8 cellular contexts compared by ENCODE assay signal in genomic region chr13:78121459-78122348, GRCh38.
DNase-seq lines count a peak whose midpoint lies in the region; ATAC-seq, FAIRE-seq and TF ChIP-seq lines count a peak whose summit lies in the region.

No MANE protein-coding gene starts in this region.

- TF ChIP-seq CTCF in A549 (IDR thresholded peaks at IDR 0.05) (peak; percentile 58), heart right ventricle (IDR thresholded peaks at IDR 0.05) (peak; percentile 81 to 94 (median 89))

- peaks cover 4% of the 10 kb centered on the region for H3K27me3 Mint-ChIP-seq in activated T-helper 1 cell treated with anti-CD3 and anti-CD28 coated beads, Interleukin-12 subunit alpha, Interleukin-12 subunit beta, Interleukin-2, Interleukin-4 antibody, amounts not matched to agents 30 ng/mL and 10 ng/mL and 1 ng/mL, durations not matched to agents 14 hours and 24 hours and 36 hours (ENCODE audit: insufficient read depth)

- no peaks in the 10 kb centered on the region for H3K36me3 ChIP-seq in heart right ventricle

- peak; percentile 43 to 55; a peak in 1 of 6 replicates for ATAC-seq in A549
- peak; percentile 49 for ATAC-seq in HG02884 (IDR thresholded peaks at IDR 0.05; ENCODE audit: unreplicated experiment)
- ATAC-seq in heart right ventricle = peak in 4 of 8 donors; percentile 35 to 55 (median 48)
- no peak for ATAC-seq in HG02763 (IDR thresholded peaks at IDR 0.05; ENCODE audit: unreplicated experiment)

- H3K4me2 ChIP-seq in A549 = peak overlapping the region; percentile 39

- peak; percentile 61 to 68 for TF ChIP-seq RAD21 in A549 (conservative IDR thresholded peaks at IDR 0.05 in 1 of 2, IDR thresholded peaks at IDR 0.05 in 1 of 2)

- peaks cover 0 to 7% (median 0%) of the 10 kb centered on the region in 7 donors for H3K27me3 ChIP-seq in heart right ventricle

- no peak overlapping the region for H3K27ac Mint-ChIP-seq in activated T-helper 1 cell treated with anti-CD3 and anti-CD28 coated beads, Interleukin-12 subunit alpha, Interleukin-12 subunit beta, Interleukin-2, Interleukin-4 antibody, amounts not matched to agents 30 ng/mL and 10 ng/mL and 1 ng/mL, durations not matched to agents 14 hours and 24 hours and 36 hours

- H3K4me1 Mint-ChIP-seq in activated T-helper 1 cell treated with anti-CD3 and anti-CD28 coated beads, Interleukin-12 subunit alpha, Interleukin-12 subunit beta, Interleukin-2, Interleukin-4 antibody, amounts not matched to agents 30 ng/mL and 10 ng/mL and 1 ng/mL, durations not matched to agents 14 hours and 24 hours and 36 hours (ENCODE audit: low read depth) = no peaks in the 10 kb centered on the region

- DNase-seq in A549 (ENCODE audit: low read depth in 1 of 2, low spot score in 1 of 2) (peak; percentile 10 to 57), GM04504 (ENCODE audit: low read depth) (peak; percentile 10), NCI-H69 (lab: John Stamatoyannopoulos, UW) (peak; percentile 59), heart right ventricle (peak in 1 of 2 donors; percentile 45), retina (peak; percentile 52)
- peak; percentile 6 for DNase-seq in activated T-helper 1 cell treated with anti-CD3 and anti-CD28 coated beads, Interleukin-12 subunit alpha, Interleukin-12 subunit beta, Interleukin-2, Interleukin-4 antibody, amounts not matched to agents 30 ng/mL and 10 ng/mL and 1 ng/mL, durations not matched to agents 14 hours and 24 hours and 36 hours (ENCODE audit: low spot score)

- FAIRE-seq in A549 (lab: Jason Lieb, UNC) = no peak

- no peaks in the 10 kb centered on the region for H3K4me1 ChIP-seq in A549
- H3K4me1 ChIP-seq in heart right ventricle = peaks cover 0 to 10% (median 0%) of the 10 kb centered on the region in 9 donors

- H3K9me3 Mint-ChIP-seq in activated T-helper 1 cell treated with anti-CD3 and anti-CD28 coated beads, Interleukin-12 subunit alpha, Interleukin-12 subunit beta, Interleukin-2, Interleukin-4 antibody, amounts not matched to agents 30 ng/mL and 10 ng/mL and 1 ng/mL, durations not matched to agents 14 hours and 24 hours and 36 hours = no peaks in the 10 kb centered on the region

- H3K4me3 Mint-ChIP-seq in activated T-helper 1 cell treated with anti-CD3 and anti-CD28 coated beads, Interleukin-12 subunit alpha, Interleukin-12 subunit beta, Interleukin-2, Interleukin-4 antibody, amounts not matched to agents 30 ng/mL and 10 ng/mL and 1 ng/mL, durations not matched to agents 14 hours and 24 hours and 36 hours = no peak overlapping the region

- 40% methylated on average over 12 of the region's 13 CpGs for WGBS in A549 (ENCODE audit: missing lambda C conversion rate)
- 41% methylated on average over 13 of the region's 13 CpGs for WGBS in heart right ventricle, 2 donors

- H3K27ac ChIP-seq in A549 (no peak overlapping the region), heart right ventricle (no peak overlapping the region)

- POLR2A ChIA-PET in A549 (lab: Yijun Ruan, JAX) = no interaction called here

- CTCF ChIA-PET in A549 (lab: Yijun Ruan, JAX) = interaction anchor here (0.6 to 1.9 kb wide), 22 partner anchors 9 to 842 kb away, joined by 3 to 8 read pairs (median 3); no protein-coding TSS in a partner anchor

- H3K4me3 ChIP-seq in A549 (no peak overlapping the region), heart right ventricle (peak overlapping the region in 3 of 10 donors; percentile 2 to 27 (median 12))

- no peaks in the 10 kb centered on the region for H3K36me3 Mint-ChIP-seq in activated T-helper 1 cell treated with anti-CD3 and anti-CD28 coated beads, Interleukin-12 subunit alpha, Interleukin-12 subunit beta, Interleukin-2, Interleukin-4 antibody, amounts not matched to agents 30 ng/mL and 10 ng/mL and 1 ng/mL, durations not matched to agents 14 hours and 24 hours and 36 hours (ENCODE audit: low read depth)

- H3K9me3 ChIP-seq in A549 (no peaks in the 10 kb centered on the region), heart right ventricle (peaks cover 0 to 9% (median 0%) of the 10 kb centered on the region in 11 donors)

- TF ChIP-seq POLR2A in A549 (IDR thresholded peaks at IDR 0.05; ENCODE audit: low read length) = no peak

- no peak for TF ChIP-seq EP300 in A549 (IDR thresholded peaks at IDR 0.05)

- intact Hi-C loops in activated T-helper 1 cell treated with anti-CD3 and anti-CD28 coated beads, Interleukin-12 subunit alpha, Interleukin-12 subunit beta, Interleukin-2, Interleukin-4 antibody, amounts not matched to agents 30 ng/mL and 10 ng/mL and 1 ng/mL, durations not matched to agents 14 hours and 24 hours and 36 hours (cut with micrococcal nuclease) = loop anchor here (1.0 to 5.0 kb wide), 2 partner anchors 342 to 529 kb away; no protein-coding TSS in a partner anchor
- intact Hi-C loops in heart right ventricle (cut with DNase I) = loop anchor here (1.0 to 10.0 kb wide), 6 partner anchors 197 to 344 kb away; no protein-coding TSS in a partner anchor

TF ChIP-seq in A549, 52 proteins besides CTCF, POLR2A, EP300 and RAD21:
- no peak for TF ChIP-seq CBX8 (IDR thresholded peaks at IDR 0.05)
- peak; percentile 68 for TF ChIP-seq SMC3 (IDR thresholded peaks at IDR 0.05)
